7 cellular contexts compared by ENCODE assay signal in the genomic region with DNA sequence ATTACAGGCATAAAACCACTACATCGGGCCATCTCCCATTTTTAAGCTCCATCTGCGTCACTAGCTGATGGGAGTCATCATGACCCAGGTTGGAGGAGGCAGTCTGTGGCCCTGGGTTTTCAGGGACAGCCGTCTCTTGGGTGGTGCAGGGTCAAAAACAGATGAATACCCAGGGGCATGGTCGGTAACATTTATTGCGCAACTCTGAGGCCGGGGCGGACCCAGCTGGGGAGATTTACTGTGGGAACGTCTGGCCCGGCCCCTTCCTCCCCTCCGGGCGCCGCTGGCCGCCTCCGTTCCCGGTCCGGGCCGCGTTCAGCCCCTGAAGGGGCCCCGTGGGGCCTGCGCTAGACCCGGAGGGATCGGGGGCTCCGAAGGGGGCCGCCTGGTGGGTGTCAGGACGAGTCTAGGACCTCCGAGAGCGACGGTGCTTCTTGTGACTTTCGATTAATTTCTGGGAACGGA. TPM values are rescaled to one million over a fixed set of nuclear protein-coding genes. Genes with fewer than 3 reads are reported as not detected.
A peak's percentile ranks its signal among the peaks of the same experiment; 100 is the strongest.
DNase-seq lines count a peak whose midpoint lies in the region; ATAC-seq and TF ChIP-seq lines count a peak whose summit lies in the region.
"Had no signal": no experiment of that assay in that cellular context is flagged by ENCODE, and none has a peak within 500 bp of the region (broad histone marks: within the 10 kb centered on the region; RNA-seq: fewer than 3 reads in every experiment).

No MANE protein-coding gene starts in this region.

- no peak overlapping the region for H3K27ac ChIP-seq in DOHH2 (ENCODE audit: low read depth, low read length)

- H3K36me3 ChIP-seq in DOHH2 (ENCODE audit: control insufficient read depth, low read length) = no peaks in the 10 kb centered on the region

- peak overlapping the region; percentile 48 for H3K4me2 ChIP-seq in DOHH2 (ENCODE audit: low read length)

- H3K4me1 Mint-ChIP-seq in activated naive CD8-positive, alpha-beta T cell treated with anti-CD3 and anti-CD28 coated beads, Interleukin-2, amount 10 ng/mL, durations not matched to agents 7 days and 5 days = peaks cover 34% of the 10 kb centered on the region

- peak overlapping the region; percentile 59 for H3K4me3 Mint-ChIP-seq in activated naive CD8-positive, alpha-beta T cell treated with anti-CD3 and anti-CD28 coated beads, Interleukin-2, amount 10 ng/mL, durations not matched to agents 7 days and 5 days

- POLR2A ChIA-PET in activated naive CD8-positive, alpha-beta T cell treated with anti-CD3 and anti-CD28 coated beads, Interleukin-2, amount 10 ng/mL, durations not matched to agents 7 days and 5 days (lab: Charles Lee) = interaction anchor here (0.5 to 1.0 kb wide), 2 partner anchors 36 to 40 kb away, joined by 4 read pairs; no protein-coding TSS in a partner anchor

- no peaks in the 10 kb centered on the region for H3K79me2 ChIP-seq in DOHH2 (ENCODE audit: control insufficient read depth, low read length)

- H3K9me3 ChIP-seq in DOHH2 (ENCODE audit: control insufficient read depth, insufficient read depth, low read length) (no peaks in the 10 kb centered on the region), mononuclear cell (ENCODE audit: low read depth, low read length) (no peaks in the 10 kb centered on the region)

- peaks cover 81% of the 10 kb centered on the region for H3K27me3 Mint-ChIP-seq in activated naive CD8-positive, alpha-beta T cell treated with anti-CD3 and anti-CD28 coated beads, Interleukin-2, amount 10 ng/mL, durations not matched to agents 7 days and 5 days

- no peaks in the 10 kb centered on the region for H4K20me1 ChIP-seq in DOHH2 (ENCODE audit: control insufficient read depth, insufficient read depth, low read depth, low read length)

- peak overlapping the region; percentile 48; the same call in 1 of the 2 replicates for H3K4me3 ChIP-seq in DOHH2 (ENCODE audit: low read length)
- peak overlapping the region; percentile 13 for H3K4me3 ChIP-seq in mononuclear cell (ENCODE audit: low read length)

- no peak overlapping the region for H3K27ac Mint-ChIP-seq in activated naive CD8-positive, alpha-beta T cell treated with anti-CD3 and anti-CD28 coated beads, Interleukin-2, amount 10 ng/mL, durations not matched to agents 7 days and 5 days

- H3F3A ChIP-seq in DOHH2 (ENCODE audit: control insufficient read depth, insufficient read depth) = peaks cover 6% of the 10 kb centered on the region

- no peaks in the 10 kb centered on the region for H3K9me2 ChIP-seq in DOHH2 (replicated peaks; ENCODE audit: control insufficient read depth, low read length)

- no peak for DNase-seq in activated naive CD8-positive, alpha-beta T cell treated with anti-CD3 and anti-CD28 coated beads, Interleukin-2, amount 10 ng/mL, durations not matched to agents 7 days and 5 days
- no peak for DNase-seq in omental fat pad (ENCODE audit: low spot score)
- DNase-seq in effector CD4-positive, alpha-beta T cell = no peak
- DNase-seq: T-helper 1 cell had no signal

- no peak for ATAC-seq in activated naive CD8-positive, alpha-beta T cell treated with anti-CD3 and anti-CD28 coated beads, Interleukin-2, amount 10 ng/mL, durations not matched to agents 7 days and 5 days (ENCODE audit: low read depth)
- ATAC-seq in HG02642 (IDR thresholded peaks at IDR 0.05; ENCODE audit: poor library complexity, unreplicated experiment) (no peak), omental fat pad (ENCODE audit: low FRiP score) (no peak)

- peaks cover 46% of the 10 kb centered on the region for H3K4me1 ChIP-seq in DOHH2 (ENCODE audit: control insufficient read depth, low read length)
- peaks cover 47% of the 10 kb centered on the region for H3K4me1 ChIP-seq in mononuclear cell (ENCODE audit: insufficient read depth, low read length)

- H3K9me3 Mint-ChIP-seq in activated naive CD8-positive, alpha-beta T cell treated with anti-CD3 and anti-CD28 coated beads, Interleukin-2, amount 10 ng/mL, durations not matched to agents 7 days and 5 days = no peaks in the 10 kb centered on the region

- H3K36me3 Mint-ChIP-seq in activated naive CD8-positive, alpha-beta T cell treated with anti-CD3 and anti-CD28 coated beads, Interleukin-2, amount 10 ng/mL, durations not matched to agents 7 days and 5 days = no peaks in the 10 kb centered on the region

- TF ChIP-seq CTCF in DOHH2 (IDR thresholded peaks at IDR 0.05; ENCODE audit: low read depth, low read length, poor library complexity, severe bottlenecking) (no peak), omental fat pad (IDR thresholded peaks at IDR 0.05) (no peak)

- H3K27me3 ChIP-seq in DOHH2 (ENCODE audit: control insufficient read depth, low read length) (peaks cover 49% of the 10 kb centered on the region), mononuclear cell (ENCODE audit: insufficient read depth, low read length) (peaks cover 48% of the 10 kb centered on the region)

RNA-seq across cellular contexts. Expression of gene RGL3, which starts 1.3 kb away (rescaled TPM):
- total RNA-seq in activated naive CD8-positive, alpha-beta T cell treated with anti-CD3 and anti-CD28 coated beads, Interleukin-2, amount 10 ng/mL, durations not matched to agents 7 days and 5 days = not detected
- total RNA-seq in mononuclear cell (not detected), omental fat pad (10 to 100 TPM in 1 of 4 donors, 1 to 10 TPM in 3; 5.9 to 22.9 (median 7.3) TPM)

RNA-seq across cellular contexts. Expression of gene ODAD3, which starts 14.5 kb away (rescaled TPM):
- not detected for total RNA-seq in activated naive CD8-positive, alpha-beta T cell treated with anti-CD3 and anti-CD28 coated beads, Interleukin-2, amount 10 ng/mL, durations not matched to agents 7 days and 5 days
- total RNA-seq in mononuclear cell = not detected
- under 1 TPM in 1 of 4 donors, not detected in 3; 0.46 TPM for total RNA-seq in omental fat pad

RNA-seq across cellular contexts. Expression of gene PRKCSH, which starts 15.0 kb away (rescaled TPM):
- 100 to 1,000 TPM; 297 to 310 TPM for total RNA-seq in activated naive CD8-positive, alpha-beta T cell treated with anti-CD3 and anti-CD28 coated beads, Interleukin-2, amount 10 ng/mL, durations not matched to agents 7 days and 5 days
- total RNA-seq in mononuclear cell (67.1 TPM), omental fat pad (100 to 1,000 TPM in 1 of 4 donors, 10 to 100 TPM in 3; 65.6 to 101 (median 87.6) TPM)

RNA-seq across cellular contexts. Expression of gene EPOR, which starts 36.3 kb away (rescaled TPM):
- 1 to 10 TPM; 8.3 to 8.8 TPM for total RNA-seq in activated naive CD8-positive, alpha-beta T cell treated with anti-CD3 and anti-CD28 coated beads, Interleukin-2, amount 10 ng/mL, durations not matched to agents 7 days and 5 days
- total RNA-seq in mononuclear cell (8.8 TPM), omental fat pad (10 to 100 TPM in 1 of 4 donors, 1 to 10 TPM in 3; 3.8 to 13.7 (median 6.3) TPM)

RNA-seq across cellular contexts. Expression of gene SWSAP1, which starts 46.0 kb away (rescaled TPM):
- 1 to 10 TPM; 3.0 to 3.3 TPM for total RNA-seq in activated naive CD8-positive, alpha-beta T cell treated with anti-CD3 and anti-CD28 coated beads, Interleukin-2, amount 10 ng/mL, durations not matched to agents 7 days and 5 days
- 0.94 TPM for total RNA-seq in mononuclear cell
- total RNA-seq in omental fat pad = 1 to 10 TPM in 3 of 4 donors, under 1 TPM in 1; 0.48 to 3.8 (median 1.6) TPM
